Comparison of ENCODE assay signal across 8 cellular contexts in genomic region chr1:40662864-40663263, GRCh38. TPM values are rescaled to one million over a fixed set of nuclear protein-coding genes. Genes with fewer than 3 reads are reported as not detected.
DNase-seq lines count a peak whose midpoint lies in the region; ATAC-seq, FAIRE-seq and TF ChIP-seq lines count a peak whose summit lies in the region.

No MANE protein-coding gene starts in this region.

- no peak overlapping the region for H3K4me3 Mint-ChIP-seq in T-cell

- BruUV-seq in A673 (replicated peaks; lab: Mats Ljungman, UMichigan), result no TSS peak

- H3K36me3 Mint-ChIP-seq in T-cell, result no peaks in the 10 kb centered on the region

- peak overlapping the region; percentile 50 to 68 for H3K27ac Mint-ChIP-seq in T-cell

- H3K27me3 Mint-ChIP-seq in T-cell, result no peaks in the 10 kb centered on the region

- no peak for DNase-seq in A673 (ENCODE audit: low spot score)
- DNase-seq in GM20000 (ENCODE audit: low spot score), result peak; percentile 13
- DNase-seq in T-cell, result no peak
- no peak for DNase-seq in keratinocyte (ENCODE audit: low read depth, low spot score)
- DNase-seq in psoas muscle, result no peak
- no peak for DNase-seq in uterus
- DNase-seq in posterior cingulate gyrus, result no peak
- no peak for DNase-seq in superior temporal gyrus (ENCODE audit: extremely low spot score)

- WGBS in psoas muscle, 3 donors, result 78 to 83% (median 79%) methylated on average over 4 of the region's 4 CpGs

- no peaks in the 10 kb centered on the region for H4K20me1 ChIP-seq in keratinocyte (ENCODE audit: control insufficient read depth, extremely low read depth, insufficient read depth, low read length)

- H3K4me1 Mint-ChIP-seq in T-cell, result peaks cover 18 to 22% (median 21%) of the 10 kb centered on the region in 3 donors

- H3K4me3 ChIP-seq in A673 (ENCODE audit: low read depth, low read length, poor library complexity, severe bottlenecking) (no peak overlapping the region), keratinocyte (ENCODE audit: control insufficient read depth in 2 of 3, extremely low read depth in 1 of 3, insufficient read depth in 2 of 3, low read depth in 1 of 3, low read length in 3 of 3) (no peak overlapping the region), psoas muscle (no peak overlapping the region), uterus (no peak overlapping the region)

- TF ChIP-seq CTCF in A673 (conservative IDR thresholded peaks at IDR 0.05; ENCODE audit: low read depth, low read length) (no peak), GM20000 (IDR thresholded peaks at IDR 0.05; ENCODE audit: extremely low read depth, missing control alignments) (no peak), keratinocyte (optimal IDR thresholded peaks at IDR 0.05 in 1 of 3, IDR thresholded peaks at IDR 0.05 in 1 of 3, conservative IDR thresholded peaks at IDR 0.05 in 1 of 3; ENCODE audit: extremely low read depth in 1 of 3, insufficient read depth in 2 of 3, low read length in 3 of 3) (no peak), psoas muscle (IDR thresholded peaks at IDR 0.05) (no peak), uterus (IDR thresholded peaks at IDR 0.05) (no peak)

- intact Hi-C loops in A673 (cut with micrococcal nuclease; ENCODE audit: unreplicated experiment) (no loop called here), psoas muscle (cut with DNase I) (loop anchor here in 1 of 2 donors (5.0 kb wide), 1 partner anchor 46 kb away; no protein-coding TSS in a partner anchor), uterus (cut with DNase I; ENCODE audit: low total_unique reads) (no loop called here), posterior cingulate gyrus (cut with DNase I) (no loop called here)

- H3K9me3 Mint-ChIP-seq in T-cell, result no peaks in the 10 kb centered on the region

- H3K36me3 ChIP-seq in A673 (ENCODE audit: insufficient read depth, low read length, poor library complexity, severe bottlenecking), result no peaks in the 10 kb centered on the region
- no peaks in the 10 kb centered on the region for H3K36me3 ChIP-seq in keratinocyte (ENCODE audit: control insufficient read depth in 2 of 2, extremely low read depth in 1 of 2, insufficient read depth in 2 of 2, low read length in 2 of 2)
- no peaks in the 10 kb centered on the region for H3K36me3 ChIP-seq in psoas muscle (ENCODE audit: insufficient read depth in 1 of 2, low read depth in 1 of 2)
- no peaks in the 10 kb centered on the region for H3K36me3 ChIP-seq in uterus

- peak; percentile 65 for FAIRE-seq in keratinocyte (lab: Jason Lieb, UNC)

- ATAC-seq in T-cell (replicated peaks in 1 of 4) (no peak), psoas muscle (no peak)

- no peaks in the 10 kb centered on the region for H3K9me3 ChIP-seq in A673 (ENCODE audit: low read depth, low read length, poor library complexity, severe bottlenecking)
- no peaks in the 10 kb centered on the region for H3K9me3 ChIP-seq in keratinocyte (ENCODE audit: control insufficient read depth, low read depth, low read length)
- H3K9me3 ChIP-seq in psoas muscle, result no peaks in the 10 kb centered on the region
- no peaks in the 10 kb centered on the region for H3K9me3 ChIP-seq in uterus

- CTCF ChIA-PET in A673 (lab: Charles Lee), result interaction anchor here (0.6 kb wide), 1 partner anchor 30 kb away, joined by 3 read pairs; no protein-coding TSS in a partner anchor
- CTCF ChIA-PET in T-cell (lab: Charles Lee), result no interaction called here

- no peak overlapping the region for H2AFZ ChIP-seq in keratinocyte (ENCODE audit: control insufficient read depth, low read length)

- no peaks in the 10 kb centered on the region for H3K9me1 ChIP-seq in keratinocyte (ENCODE audit: control insufficient read depth, extremely low read depth, insufficient read depth, low read length)

- peak overlapping the region; percentile 69 for H3K27ac ChIP-seq in A673 (ENCODE audit: low read depth, low read length, poor library complexity, severe bottlenecking)
- no peak overlapping the region for H3K27ac ChIP-seq in keratinocyte (ENCODE audit: control insufficient read depth, insufficient read depth, low read length)
- H3K27ac ChIP-seq in psoas muscle, result no peak overlapping the region
- no peak overlapping the region for H3K27ac ChIP-seq in uterus

- no peaks in the 10 kb centered on the region for H3K79me2 ChIP-seq in keratinocyte (ENCODE audit: control insufficient read depth, insufficient read depth, low read length)

- POLR2A ChIA-PET in A673 (lab: Charles Lee; ENCODE audit: low non-redundant PET) (no interaction called here), T-cell (lab: Charles Lee) (no interaction called here)

- dilution Hi-C loops in keratinocyte (cut with MboI; ENCODE audit: extremely low pct_ligation_motif_present, low sequenced_read_pairs), result no loop called here

- H3K9ac ChIP-seq in keratinocyte (ENCODE audit: control insufficient read depth, extremely low read depth, insufficient read depth, low read length), result no peak overlapping the region

- H3K27me3 ChIP-seq in A673 (replicated peaks; ENCODE audit: insufficient read depth, low read depth, low read length, poor library complexity) (no peaks in the 10 kb centered on the region), keratinocyte (ENCODE audit: control insufficient read depth, extremely low read depth, insufficient read depth, low read length) (peaks cover 9% of the 10 kb centered on the region), psoas muscle (ENCODE audit: insufficient read depth in 3 of 3, low read length in 2 of 3) (no peaks in the 10 kb centered on the region), uterus (no peaks in the 10 kb centered on the region)

- no peak for TF ChIP-seq POLR2A in uterus (IDR thresholded peaks at IDR 0.05)

- no peak overlapping the region for H3K4me2 ChIP-seq in keratinocyte (ENCODE audit: control insufficient read depth, extremely low read depth, insufficient read depth, low read depth, low read length)

- H3K4me1 ChIP-seq in A673 (ENCODE audit: insufficient read depth, low read length, poor library complexity, severe bottlenecking) (peaks cover 28% of the 10 kb centered on the region), keratinocyte (ENCODE audit: control insufficient read depth, extremely low read depth, insufficient read depth, low read length) (peaks cover 16% of the 10 kb centered on the region), psoas muscle (peaks cover 8% of the 10 kb centered on the region), uterus (no peaks in the 10 kb centered on the region)

RNA-seq across cellular contexts. Expression of gene RIMS3, which starts 2.6 kb away (rescaled TPM):
- total RNA-seq in A673 (2021) (9.9 and 21.5 TPM in 2 replicates), T-cell (1 to 10 TPM; 1.8 to 3.0 (median 2.3) TPM), psoas muscle (under 1 TPM; 0.15 to 0.42 (median 0.35) TPM), uterus (10 to 100 TPM in 1 of 4 donors, 1 to 10 TPM in 3; 1.8 to 14.0 (median 5.4) TPM)
- polyA plus RNA-seq in keratinocyte (1.1 to 2.6 TPM (median 1.7 TPM) in 3 replicates), psoas muscle (under 1 TPM; 0.07 to 0.31 (median 0.16) TPM)
- polyA plus RNA-seq in keratinocyte (2011; ENCODE audit: low read depth), result 0.66 TPM
- 1.6 and 2.3 TPM in 2 replicates for polyA plus RNA-seq in keratinocyte (2011; cell fraction: cytosol; rRNA removed)
- 5.2 and 6.7 TPM in 2 replicates for polyA plus RNA-seq in keratinocyte (2011; cell fraction: nucleus; rRNA removed)
- polyA plus RNA-seq in keratinocyte (2012; ENCODE audit: low replicate concordance), result 1.4 TPM in 2 replicates
- polyA minus RNA-seq in keratinocyte, result 2.7 to 4.5 TPM (median 4.3 TPM) in 3 replicates
- polyA minus RNA-seq in keratinocyte (2011; cell fraction: cytosol; rRNA and poly(A)+ RNA removed), result 2.5 TPM
- polyA minus RNA-seq in keratinocyte (2011; cell fraction: nucleus; rRNA and poly(A)+ RNA removed), result 2.5 and 4.0 TPM in 2 replicates

RNA-seq across cellular contexts. Expression of gene NFYC, which starts 28.6 kb away (rescaled TPM):
- total RNA-seq in A673 (2021) (81.9 and 83.0 TPM in 2 replicates), T-cell (10 to 100 TPM; 50.1 to 60.4 (median 52.9) TPM), psoas muscle (10 to 100 TPM; 45.8 to 67.8 (median 61.1) TPM), uterus (10 to 100 TPM; 31.8 to 63.3 (median 44.0) TPM)
- polyA plus RNA-seq in keratinocyte (32.4 to 48.5 TPM (median 35.4 TPM) in 3 replicates), psoas muscle (10 to 100 TPM; 52.0 to 69.0 (median 58.6) TPM)
- 50.7 TPM for polyA plus RNA-seq in keratinocyte (2011; ENCODE audit: low read depth)
- polyA plus RNA-seq in keratinocyte (2011; cell fraction: cytosol; rRNA removed), result 31.1 and 38.2 TPM in 2 replicates
- polyA plus RNA-seq in keratinocyte (2011; cell fraction: nucleus; rRNA removed), result 41.2 and 43.9 TPM in 2 replicates
- 28.5 and 39.7 TPM in 2 replicates for polyA plus RNA-seq in keratinocyte (2012; ENCODE audit: low replicate concordance)
- polyA minus RNA-seq in keratinocyte, result 46.8 to 62.9 TPM (median 53.1 TPM) in 3 replicates
- polyA minus RNA-seq in keratinocyte (2011; cell fraction: cytosol; rRNA and poly(A)+ RNA removed), result 43.4 TPM
- polyA minus RNA-seq in keratinocyte (2011; cell fraction: nucleus; rRNA and poly(A)+ RNA removed), result 26.9 and 29.6 TPM in 2 replicates
